In genomic region chr20:62818592-62819493, GRCh38 we compare ENCODE assay signal across 1 cellular context.
A peak's percentile ranks its signal among the peaks of the same experiment; 100 is the strongest.
TF ChIP-seq lines count a peak whose summit lies in the region.

No MANE protein-coding gene starts in this region.

TF ChIP-seq in HEK293, 187 proteins besides CTCF, POLR2A, EP300 and RAD21 (continued from another document):
- 0 out of 2 replicates have a peak, but pooled peaks have one; percentile 55 for TF ChIP-seq ZBTB6 (tag by site-specific recombination; IDR thresholded peaks at IDR 0.05)
- TF ChIP-seq PATZ1 (tag by site-specific recombination; IDR thresholded peaks at IDR 0.05): peak; percentile 81
- peak; percentile 68 for TF ChIP-seq ZBTB8A (tag by site-specific recombination; IDR thresholded peaks at IDR 0.05)
- TF ChIP-seq ZNF335 (tag by site-specific recombination; conservative IDR thresholded peaks at IDR 0.05): peak; percentile 99
- TF ChIP-seq ZBTB10 (tag by site-specific recombination; IDR thresholded peaks at IDR 0.05): peak; percentile 53
- peak; percentile 82; the same call in 1 of the 2 replicates for TF ChIP-seq ZNF449 (tag by site-specific recombination; IDR thresholded peaks at IDR 0.05)
- TF ChIP-seq SP7 (tag by site-specific recombination; IDR thresholded peaks at IDR 0.05): 0 out of 2 replicates have a peak, but pooled peaks have one; percentile 11
- peak; percentile 47; the same call in 1 of the 2 replicates for TF ChIP-seq KLF16 (tag by site-specific recombination; IDR thresholded peaks at IDR 0.05)
- TF ChIP-seq HIC1 (tag by site-specific recombination; IDR thresholded peaks at IDR 0.05): peak; percentile 50; the same call in 1 of the 2 replicates
- TF ChIP-seq SP2 (tag by site-specific recombination; IDR thresholded peaks at IDR 0.05): peak; percentile 37; the same call in 1 of the 2 replicates
- peak; percentile 81 for TF ChIP-seq GLIS1 (tag by site-specific recombination; IDR thresholded peaks at IDR 0.05)
- no peak for TF ChIP-seq ZNF416 (tag by site-specific recombination; IDR thresholded peaks at IDR 0.05)
- peak; percentile 89; the same call in 1 of the 2 replicates for TF ChIP-seq KLF17 (tag by site-specific recombination; IDR thresholded peaks at IDR 0.05)
- TF ChIP-seq GLIS2 (tag by site-specific recombination; IDR thresholded peaks at IDR 0.05): peak; percentile 64
- TF ChIP-seq ZEB2 (tag by site-specific recombination; IDR thresholded peaks at IDR 0.05): peak; percentile 54
- peak; percentile 78; the same call in 1 of the 2 replicates for TF ChIP-seq ZNF692 (tag by site-specific recombination; IDR thresholded peaks at IDR 0.05)
- peak; percentile 83 for TF ChIP-seq ZFHX2 (tag by site-specific recombination; conservative IDR thresholded peaks at IDR 0.05)
- TF ChIP-seq ZIC2 (tag by site-specific recombination; IDR thresholded peaks at IDR 0.05): peak; percentile 93
- peak; percentile 61 for TF ChIP-seq WT1 (tag by site-specific recombination; IDR thresholded peaks at IDR 0.05)
- peak; percentile 55; the same call in 1 of the 2 replicates for TF ChIP-seq ZNF341 (tag by site-specific recombination; IDR thresholded peaks at IDR 0.05; ENCODE audit: low read depth)
- TF ChIP-seq ZNF521 (tag by site-specific recombination; IDR thresholded peaks at IDR 0.05): no peak
- peak; percentile 39; the same call in 1 of the 2 replicates for TF ChIP-seq ZBTB17 (tag by site-specific recombination; IDR thresholded peaks at IDR 0.05)
- TF ChIP-seq MZF1 (tag by site-specific recombination; IDR thresholded peaks at IDR 0.05; ENCODE audit: borderline replicate concordance): no peak
- TF ChIP-seq PRDM10 (tag by site-specific recombination; IDR thresholded peaks at IDR 0.05): 0 out of 2 replicates have a peak, but pooled peaks have one; percentile 42
- peak; percentile 61; the same call in 1 of the 2 replicates for TF ChIP-seq KLF1 (tag by site-specific recombination; IDR thresholded peaks at IDR 0.05)
- no peak for TF ChIP-seq OVOL3 (tag by site-specific recombination; IDR thresholded peaks at IDR 0.05)
